Comparison of ENCODE assay signal across 8 cellular contexts in the genomic region with DNA sequence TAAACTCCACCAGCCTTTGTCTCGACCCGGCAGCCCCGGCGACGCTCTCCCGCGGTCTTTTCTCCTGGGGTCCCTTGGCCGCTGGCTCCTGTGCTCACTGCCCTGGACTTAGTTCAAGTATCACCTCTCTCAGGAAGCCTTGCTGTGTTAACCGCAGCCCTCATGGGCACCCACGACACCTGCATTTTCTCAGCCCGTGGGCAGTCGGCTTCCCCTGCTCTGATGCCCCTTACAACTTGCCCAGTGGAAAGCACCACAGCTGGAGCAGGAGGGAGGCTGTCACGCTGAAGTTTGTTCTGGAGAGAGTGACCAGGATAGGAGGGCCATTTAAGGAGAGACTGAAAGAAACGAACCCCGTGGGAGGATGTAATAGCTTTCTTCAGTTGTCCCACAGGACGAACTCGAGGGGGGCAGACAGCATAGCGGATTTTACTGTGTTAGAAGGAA. TPM values are rescaled to one million over a fixed set of nuclear protein-coding genes. Genes with fewer than 3 reads are reported as not detected.
DNase-seq lines count a peak whose midpoint lies in the region; ATAC-seq and TF ChIP-seq lines count a peak whose summit lies in the region.

No MANE protein-coding gene starts in this region.

- intact Hi-C loops in natural killer cell (cut with micrococcal nuclease), result loop anchor here (2.0 kb wide), 1 partner anchor 452 kb away; the partner anchor contains the start of gene MMD

- TF ChIP-seq CTCF in natural killer cell (IDR thresholded peaks at IDR 0.05) (no peak), glutamatergic neuron (IDR thresholded peaks at IDR 0.05; ENCODE audit: partially characterized antibody, unreplicated experiment) (no peak)

- H3K27me3 Mint-ChIP-seq in natural killer cell (ENCODE audit: low read depth in 2 of 2) (no peaks in the 10 kb centered on the region), glutamatergic neuron (ENCODE audit: unreplicated experiment) (peaks cover 2% of the 10 kb centered on the region)

- no peak overlapping the region for H3K4me3 Mint-ChIP-seq in natural killer cell
- no peak overlapping the region for H3K4me3 Mint-ChIP-seq in glutamatergic neuron (ENCODE audit: unreplicated experiment)

- no peak overlapping the region for H3K27ac Mint-ChIP-seq in natural killer cell
- H3K27ac Mint-ChIP-seq in glutamatergic neuron (ENCODE audit: unreplicated experiment), result no peak overlapping the region

- H3K9me3 Mint-ChIP-seq in natural killer cell, result no peaks in the 10 kb centered on the region
- H3K9me3 Mint-ChIP-seq in glutamatergic neuron (ENCODE audit: unreplicated experiment), result no peaks in the 10 kb centered on the region

- H3K36me3 Mint-ChIP-seq in natural killer cell, result no peaks in the 10 kb centered on the region
- no peaks in the 10 kb centered on the region for H3K36me3 Mint-ChIP-seq in glutamatergic neuron (ENCODE audit: unreplicated experiment)

- H3K4me1 Mint-ChIP-seq in natural killer cell, result no peaks in the 10 kb centered on the region
- peaks cover 7% of the 10 kb centered on the region for H3K4me1 Mint-ChIP-seq in glutamatergic neuron (ENCODE audit: low read depth, unreplicated experiment)

- DNase-seq in stimulated activated CD8-positive, alpha-beta memory T cell treated with anti-CD3 and anti-CD28 coated beads, Interleukin-12 subunit alpha, Interleukin-12 subunit beta, amount 100 ng/mL, for 4 hours (ENCODE audit: low read depth), result peak; percentile 15
- no peak for DNase-seq in stimulated activated CD8-positive, alpha-beta memory T cell treated with anti-CD3 and anti-CD28 coated beads, Interleukin-4, amount 100 ng/mL, for 48 hours
- peak; percentile 74 for DNase-seq in OCI-M1 (lab: John Stamatoyannopoulos, UW)
- no peak for DNase-seq in epithelial cell of prostate (ENCODE audit: low read depth, low spot score)
- no peak for DNase-seq in natural killer cell
- no peak for DNase-seq in GM19238 (ENCODE audit: insufficient read length, low spot score)
- no peak for DNase-seq in glutamatergic neuron

- ATAC-seq in HG02763 (IDR thresholded peaks at IDR 0.05; ENCODE audit: unreplicated experiment) (peak; percentile 30), natural killer cell (peak; percentile 23 to 46 (median 32))

- peak overlapping the region; percentile 53 for H3K27ac ChIP-seq in epithelial cell of prostate

RNA-seq across cellular contexts. Expression of gene STXBP4, which starts 0.4 kb away (rescaled TPM):
- 10 to 100 TPM in 1 of 3 donors, 1 to 10 TPM in 2; 4.9 to 10.3 (median 7.6) TPM for total RNA-seq in natural killer cell
- 17.7 TPM for total RNA-seq in glutamatergic neuron (ENCODE audit: unreplicated experiment)

RNA-seq across cellular contexts. Expression of gene COX11, which starts 0.5 kb away (rescaled TPM):
- total RNA-seq in natural killer cell (10 to 100 TPM; 20.2 to 33.7 (median 26.9) TPM), glutamatergic neuron (ENCODE audit: unreplicated experiment) (64.4 TPM)

Comparison
In these comparisons a context has a peak if more than half of its experiments do, and no peak if none do; other contexts are left out.
1. DNase-seq: peak in stimulated activated CD8-positive, alpha-beta memory T cell treated with anti-CD3 and anti-CD28 coated beads, Interleukin-12 subunit alpha, Interleukin-12 subunit beta, amount 100 ng/mL, for 4 hours (single experiment) and OCI-M1 (single experiment); none in stimulated activated CD8-positive, alpha-beta memory T cell treated with anti-CD3 and anti-CD28 coated beads, Interleukin-4, amount 100 ng/mL, for 48 hours (single experiment), epithelial cell of prostate (single experiment), natural killer cell (single experiment), GM19238 (single experiment) and glutamatergic neuron (single experiment).